8 cellular contexts compared by ENCODE assay signal in genomic region chrX:153981771-153982533, GRCh38. TPM values are rescaled to one million over a fixed set of nuclear protein-coding genes. Genes with fewer than 3 reads are reported as not detected.
DNase-seq lines count a peak whose midpoint lies in the region; ATAC-seq and TF ChIP-seq lines count a peak whose summit lies in the region.

No MANE protein-coding gene starts in this region.

- 62 to 71% (median 67%) methylated on average over 48 to 52 of the region's 52 CpGs for WGBS in ovary, 3 donors

- no peaks in the 10 kb centered on the region for H3K27me3 ChIP-seq in CD4-positive, alpha-beta T cell (ENCODE audit: control insufficient read depth, insufficient read depth, low read length)
- no peaks in the 10 kb centered on the region for H3K27me3 ChIP-seq in ovary

- H3K9me3 ChIP-seq in CD4-positive, alpha-beta T cell (ENCODE audit: control insufficient read depth, low read length), result no peaks in the 10 kb centered on the region
- H3K9me3 ChIP-seq in ovary, result no peaks in the 10 kb centered on the region

- no peaks in the 10 kb centered on the region for H3K27me3 Mint-ChIP-seq in CD4-positive, alpha-beta T cell
- no peaks in the 10 kb centered on the region for H3K27me3 Mint-ChIP-seq in T-helper 1 cell treated with Interleukin-12 subunit alpha and Interleukin-12 subunit beta and Interleukin-4 antibody, amounts not matched to agents 30 μg/mL and 1 μg/mL, for 36 hours (ENCODE audit: low read depth)

- H3K36me3 ChIP-seq in ovary, result no peaks in the 10 kb centered on the region

- H3K4me1 Mint-ChIP-seq in CD4-positive, alpha-beta T cell (ENCODE audit: low read depth), result peaks cover 52% of the 10 kb centered on the region
- peaks cover 33% of the 10 kb centered on the region for H3K4me1 Mint-ChIP-seq in T-helper 1 cell treated with Interleukin-12 subunit alpha and Interleukin-12 subunit beta and Interleukin-4 antibody, amounts not matched to agents 30 μg/mL and 1 μg/mL, for 36 hours (ENCODE audit: low read depth)

- peak; percentile 45 for ATAC-seq in CD4-positive, alpha-beta T cell (ENCODE audit: poor library complexity)
- no peak for ATAC-seq in HG03342 (IDR thresholded peaks at IDR 0.05; ENCODE audit: unreplicated experiment)
- ATAC-seq in HG03135 (IDR thresholded peaks at IDR 0.05; ENCODE audit: unreplicated experiment), result no peak
- no peak for ATAC-seq in HG02885 (IDR thresholded peaks at IDR 0.05; ENCODE audit: poor library complexity, unreplicated experiment)
- no peak for ATAC-seq in HG02870 (IDR thresholded peaks at IDR 0.05; ENCODE audit: unreplicated experiment)

- intact Hi-C loops in CD4-positive, alpha-beta T cell (cut with DNase I, micrococcal nuclease), result loop anchor here in 1 of 2 experiments (1.0 kb wide), 1 partner anchor 9 kb away; no protein-coding TSS in a partner anchor
- intact Hi-C loops in ovary (cut with DNase I), result no loop called here

- H3K27ac Mint-ChIP-seq in CD4-positive, alpha-beta T cell, result peak overlapping the region; percentile 99
- H3K27ac Mint-ChIP-seq in T-helper 1 cell treated with Interleukin-12 subunit alpha and Interleukin-12 subunit beta and Interleukin-4 antibody, amounts not matched to agents 30 μg/mL and 1 μg/mL, for 36 hours, result peak overlapping the region; percentile 94

- H3K4me3 Mint-ChIP-seq in CD4-positive, alpha-beta T cell, result peak overlapping the region; percentile 73
- peak overlapping the region; percentile 65 for H3K4me3 Mint-ChIP-seq in T-helper 1 cell treated with Interleukin-12 subunit alpha and Interleukin-12 subunit beta and Interleukin-4 antibody, amounts not matched to agents 30 μg/mL and 1 μg/mL, for 36 hours

- TF ChIP-seq POLR2A in ovary (IDR thresholded peaks at IDR 0.05), result no peak

- H3K36me3 Mint-ChIP-seq in CD4-positive, alpha-beta T cell (ENCODE audit: low read depth), result no peaks in the 10 kb centered on the region
- H3K36me3 Mint-ChIP-seq in T-helper 1 cell treated with Interleukin-12 subunit alpha and Interleukin-12 subunit beta and Interleukin-4 antibody, amounts not matched to agents 30 μg/mL and 1 μg/mL, for 36 hours (ENCODE audit: low read depth), result peaks cover 3% of the 10 kb centered on the region

- no peak overlapping the region for H3K4me3 ChIP-seq in ovary

- DNase-seq in CD4-positive, alpha-beta T cell, result peak; percentile 35 to 68 (median 54)
- DNase-seq in central memory CD4-positive, alpha-beta T cell, result peak; percentile 72
- DNase-seq in ovary, result peak; percentile 71 to 87 (median 77)

- no peaks in the 10 kb centered on the region for H3K9me3 Mint-ChIP-seq in CD4-positive, alpha-beta T cell
- no peaks in the 10 kb centered on the region for H3K9me3 Mint-ChIP-seq in T-helper 1 cell treated with Interleukin-12 subunit alpha and Interleukin-12 subunit beta and Interleukin-4 antibody, amounts not matched to agents 30 μg/mL and 1 μg/mL, for 36 hours

- H3K27ac ChIP-seq in CD4-positive, alpha-beta T cell (ENCODE audit: low read depth, low read length), result peak overlapping the region; percentile 64
- H3K27ac ChIP-seq in ovary, result peak overlapping the region; percentile 68

- peaks cover 5% of the 10 kb centered on the region for H3K4me1 ChIP-seq in ovary (ENCODE audit: insufficient read depth)

- POLR2A ChIA-PET in CD4-positive, alpha-beta T cell (lab: Charles Lee), result interaction anchor here (0.5 to 2.6 kb wide), 10 partner anchors 8 to 447 kb away, joined by 3 to 54 read pairs (median 4); partner anchors contain the start of genes ATP6AP1, BCAP31, HCFC1 and IRAK1

- TF ChIP-seq CTCF in CD4-positive, alpha-beta T cell (IDR thresholded peaks at IDR 0.05), result no peak
- no peak for TF ChIP-seq CTCF in ovary (IDR thresholded peaks at IDR 0.05)

- CTCF ChIA-PET in CD4-positive, alpha-beta T cell (lab: Charles Lee), result interaction anchor here (0.7 to 2.6 kb wide), 4 partner anchors 8 to 24 kb away, joined by 3 to 7 read pairs (median 3); no protein-coding TSS in a partner anchor

- TF ChIP-seq EP300 in ovary (IDR thresholded peaks at IDR 0.05), result no peak

RNA-seq across cellular contexts. Expression of gene TMEM187, which starts 9.4 kb away (rescaled TPM):
- 1 to 10 TPM; 1.4 to 2.0 TPM for total RNA-seq in CD4-positive, alpha-beta T cell
- 10 to 100 TPM in 3 of 7 donors, 1 to 10 TPM in 4; 4.4 to 11.6 (median 9.4) TPM for total RNA-seq in ovary
- polyA plus RNA-seq in ovary, result 1 to 10 TPM; 2.6 to 9.8 TPM

RNA-seq across cellular contexts. Expression of gene HCFC1, which starts 10.3 kb away (rescaled TPM):
- total RNA-seq in CD4-positive, alpha-beta T cell, result 10 to 100 TPM; 45.9 to 50.2 TPM
- 10 to 100 TPM; 26.3 to 62.5 (median 53.1) TPM for total RNA-seq in ovary
- polyA plus RNA-seq in ovary, result 10 to 100 TPM; 13.3 to 19.7 TPM

RNA-seq across cellular contexts. Expression of gene RENBP, which starts 37.5 kb away (rescaled TPM):
- 1 to 10 TPM; 8.6 to 9.3 TPM for total RNA-seq in CD4-positive, alpha-beta T cell
- total RNA-seq in ovary, result 1 to 10 TPM in 6 of 7 donors, under 1 TPM in 1; 0.80 to 4.9 (median 2.5) TPM
- 1 to 10 TPM; 1.2 to 2.8 TPM for polyA plus RNA-seq in ovary

RNA-seq across cellular contexts. Expression of gene IRAK1, which starts 37.8 kb away (rescaled TPM):
- total RNA-seq in CD4-positive, alpha-beta T cell, result 10 to 100 TPM; 61.2 to 67.4 TPM
- 10 to 100 TPM; 17.0 to 97.4 (median 52.6) TPM for total RNA-seq in ovary
- polyA plus RNA-seq in ovary, result 10 to 100 TPM; 10.5 to 25.8 TPM

RNA-seq across cellular contexts. Expression of gene NAA10, which starts 47.1 kb away (rescaled TPM):
- total RNA-seq in CD4-positive, alpha-beta T cell, result 10 to 100 TPM; 41.5 to 42.0 TPM
- 10 to 100 TPM; 36.7 to 95.5 (median 64.2) TPM for total RNA-seq in ovary
- polyA plus RNA-seq in ovary, result 10 to 100 TPM; 64.9 to 87.3 TPM
